In the genomic region with DNA sequence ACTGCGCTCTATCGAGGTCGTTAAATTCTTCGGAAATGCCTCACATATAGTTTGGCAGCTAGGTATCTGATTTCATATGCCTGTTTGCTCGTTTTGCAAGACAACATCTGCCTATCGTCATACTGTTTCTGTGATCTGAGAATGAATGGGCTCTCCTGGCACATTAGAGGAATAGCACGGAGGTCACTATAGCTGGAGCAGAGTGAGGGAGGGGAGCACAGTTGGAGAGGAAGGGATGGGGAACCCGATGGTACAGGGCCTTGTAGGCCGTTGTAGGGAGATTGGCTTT, we compare ENCODE assay signal across 9 cellular contexts. TPM values are rescaled to one million over a fixed set of nuclear protein-coding genes. Genes with fewer than 3 reads are reported as not detected.
DNase-seq lines count a peak whose midpoint lies in the region; ATAC-seq and TF ChIP-seq lines count a peak whose summit lies in the region.
"Had no signal": no experiment of that assay in that cellular context is flagged by ENCODE, and none has a peak within 500 bp of the region (broad histone marks: within the 10 kb centered on the region; RNA-seq: fewer than 3 reads in every experiment).

No MANE protein-coding gene starts in this region.

- H3K27ac ChIP-seq in VCaP, result peak overlapping the region; percentile 77
- peak overlapping the region; percentile 87 for H3K27ac ChIP-seq in foreskin keratinocyte

- peak overlapping the region; percentile 93 for H3K9ac ChIP-seq in skeletal muscle satellite cell (ENCODE audit: low read depth, low read length)

- ATAC-seq in foreskin keratinocyte (no peak), HG02588 (IDR thresholded peaks at IDR 0.05; ENCODE audit: unreplicated experiment) (no peak), GM21390 (IDR thresholded peaks at IDR 0.05; ENCODE audit: unreplicated experiment) (no peak), GM18517 (IDR thresholded peaks at IDR 0.05; ENCODE audit: unreplicated experiment) (no peak)

- peak overlapping the region; percentile 77 for H3K4me3 ChIP-seq in skeletal muscle satellite cell (ENCODE audit: low read length)

- no peaks in the 10 kb centered on the region for H3K4me1 ChIP-seq in foreskin keratinocyte
- peaks cover 17% of the 10 kb centered on the region for H3K4me1 ChIP-seq in skeletal muscle satellite cell (ENCODE audit: control insufficient read depth, insufficient read depth, low read length)

- TF ChIP-seq CTCF in VCaP (conservative IDR thresholded peaks at IDR 0.05) (no peak), foreskin keratinocyte (conservative IDR thresholded peaks at IDR 0.05) (no peak)

- H3K4me2 ChIP-seq in skeletal muscle satellite cell (ENCODE audit: low read length), result peak overlapping the region; percentile 78

- H3K9me3 ChIP-seq in skeletal muscle satellite cell (replicated peaks; ENCODE audit: low read length), result no peaks in the 10 kb centered on the region

- H3K36me3 ChIP-seq in skeletal muscle satellite cell (ENCODE audit: insufficient read depth, low read length), result peaks cover 14% of the 10 kb centered on the region

- H3K27me3 ChIP-seq in foreskin keratinocyte (no peaks in the 10 kb centered on the region), skeletal muscle satellite cell (ENCODE audit: control insufficient read depth, insufficient read depth, low read length) (no peaks in the 10 kb centered on the region)

- DNase-seq in HCEC 1CT, result peak; percentile 26
- no peak for DNase-seq in foreskin keratinocyte
- DNase-seq in DMS 273 (lab: John Stamatoyannopoulos, UW; ENCODE audit: unreplicated experiment), result no peak

RNA-seq across cellular contexts. Expression of a gene that starts 0.6 kb away (rescaled TPM):
- total RNA-seq in foreskin keratinocyte, result 20.1 and 21.7 TPM in 2 replicates
- 23.1 and 24.9 TPM in 2 replicates for polyA plus RNA-seq in foreskin keratinocyte
- total RNA-seq in skeletal muscle satellite cell (2012; rRNA removed), result 16.4 and 18.8 TPM in 2 replicates

RNA-seq across cellular contexts. Expression of a gene that starts 1.3 kb away (rescaled TPM):
- total RNA-seq in foreskin keratinocyte, result 88.2 and 94.3 TPM in 2 replicates
- 102 and 112 TPM in 2 replicates for polyA plus RNA-seq in foreskin keratinocyte
- 120 and 121 TPM in 2 replicates for total RNA-seq in skeletal muscle satellite cell (2012; rRNA removed)

RNA-seq across cellular contexts. Expression of a gene that starts 31.9 kb away (rescaled TPM):
- total RNA-seq in foreskin keratinocyte, result 23.7 and 27.1 TPM in 2 replicates
- polyA plus RNA-seq in foreskin keratinocyte, result 31.9 and 36.8 TPM in 2 replicates
- total RNA-seq in skeletal muscle satellite cell (2012; rRNA removed), result 35.4 and 40.3 TPM in 2 replicates

RNA-seq across cellular contexts. Expression of a gene that starts 37.0 kb away (rescaled TPM):
- total RNA-seq in foreskin keratinocyte, result not detected in 2 replicates
- not detected in 2 replicates for polyA plus RNA-seq in foreskin keratinocyte
- not detected in 2 replicates for total RNA-seq in skeletal muscle satellite cell (2012; rRNA removed)
- total RNA-seq: NCI-H460 had no signal

RNA-seq across cellular contexts. Expression of a gene that starts 57.5 kb away (rescaled TPM):
- 22.3 and 24.0 TPM in 2 replicates for total RNA-seq in foreskin keratinocyte
- polyA plus RNA-seq in foreskin keratinocyte, result 23.4 and 25.2 TPM in 2 replicates
- 29.7 and 35.4 TPM in 2 replicates for total RNA-seq in skeletal muscle satellite cell (2012; rRNA removed)
